In genomic region chr12:65823481-65824313, GRCh38 we compare ENCODE assay signal across 1 cellular context.
A peak's percentile ranks its signal among the peaks of the same experiment; 100 is the strongest.
TF ChIP-seq lines count a peak whose summit lies in the region.

No MANE protein-coding gene starts in this region.

TF ChIP-seq in HEK293, 187 proteins besides CTCF, POLR2A, EP300 and RAD21 (continued from another document):
- TF ChIP-seq SETDB1 (IDR thresholded peaks at IDR 0.05; ENCODE audit: insufficient read length, low read length), result no peak
- no peak for TF ChIP-seq SALL2 (tag by site-specific recombination; IDR thresholded peaks at IDR 0.05; ENCODE audit: borderline replicate concordance)
- no peak for TF ChIP-seq ZNF175 (tag by site-specific recombination; IDR thresholded peaks at IDR 0.05)
- no peak for TF ChIP-seq ZNF211 (tag by site-specific recombination; IDR thresholded peaks at IDR 0.05; ENCODE audit: low read depth)
- no peak for TF ChIP-seq ZNF791 (tag by site-specific recombination; IDR thresholded peaks at IDR 0.05)
- TF ChIP-seq ZNF302 (tag by site-specific recombination; IDR thresholded peaks at IDR 0.05; ENCODE audit: low read depth), result no peak
- TF ChIP-seq ZNF549 (tag by site-specific recombination; IDR thresholded peaks at IDR 0.05), result no peak
- TF ChIP-seq ZFHX2 (tag by site-specific recombination; conservative IDR thresholded peaks at IDR 0.05), result no peak
- TF ChIP-seq, protein P1, sequence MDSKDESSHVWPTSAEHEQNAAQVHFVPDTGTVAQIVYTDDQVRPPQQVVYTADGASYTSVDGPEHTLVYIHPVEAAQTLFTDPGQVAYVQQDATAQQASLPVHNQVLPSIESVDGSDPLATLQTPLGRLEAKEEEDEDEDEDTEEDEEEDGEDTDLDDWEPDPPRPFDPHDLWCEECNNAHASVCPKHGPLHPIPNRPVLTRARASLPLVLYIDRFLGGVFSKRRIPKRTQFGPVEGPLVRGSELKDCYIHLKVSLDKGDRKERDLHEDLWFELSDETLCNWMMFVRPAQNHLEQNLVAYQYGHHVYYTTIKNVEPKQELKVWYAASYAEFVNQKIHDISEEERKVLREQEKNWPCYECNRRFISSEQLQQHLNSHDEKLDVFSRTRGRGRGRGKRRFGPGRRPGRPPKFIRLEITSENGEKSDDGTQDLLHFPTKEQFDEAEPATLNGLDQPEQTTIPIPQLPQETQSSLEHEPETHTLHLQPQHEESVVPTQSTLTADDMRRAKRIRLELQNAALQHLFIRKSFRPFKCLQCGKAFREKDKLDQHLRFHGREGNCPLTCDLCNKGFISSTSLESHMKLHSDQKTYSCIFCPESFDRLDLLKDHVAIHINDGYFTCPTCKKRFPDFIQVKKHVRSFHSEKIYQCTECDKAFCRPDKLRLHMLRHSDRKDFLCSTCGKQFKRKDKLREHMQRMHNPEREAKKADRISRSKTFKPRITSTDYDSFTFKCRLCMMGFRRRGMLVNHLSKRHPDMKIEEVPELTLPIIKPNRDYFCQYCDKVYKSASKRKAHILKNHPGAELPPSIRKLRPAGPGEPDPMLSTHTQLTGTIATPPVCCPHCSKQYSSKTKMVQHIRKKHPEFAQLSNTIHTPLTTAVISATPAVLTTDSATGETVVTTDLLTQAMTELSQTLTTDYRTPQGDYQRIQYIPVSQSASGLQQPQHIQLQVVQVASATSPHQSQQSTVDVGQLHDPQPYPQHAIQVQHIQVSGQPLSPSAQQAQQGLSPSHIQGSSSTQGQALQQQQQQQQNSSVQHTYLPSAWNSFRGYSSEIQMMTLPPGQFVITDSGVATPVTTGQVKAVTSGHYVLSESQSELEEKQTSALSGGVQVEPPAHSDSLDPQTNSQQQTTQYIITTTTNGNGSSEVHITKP (tag by site-specific recombination; IDR thresholded peaks at IDR 0.05), result no peak
- TF ChIP-seq ZNF174 (tag by site-specific recombination; IDR thresholded peaks at IDR 0.05), result no peak
- TF ChIP-seq ZFP41 (tag by site-specific recombination; IDR thresholded peaks at IDR 0.05; ENCODE audit: borderline replicate concordance), result no peak
- TF ChIP-seq, protein P2, sequence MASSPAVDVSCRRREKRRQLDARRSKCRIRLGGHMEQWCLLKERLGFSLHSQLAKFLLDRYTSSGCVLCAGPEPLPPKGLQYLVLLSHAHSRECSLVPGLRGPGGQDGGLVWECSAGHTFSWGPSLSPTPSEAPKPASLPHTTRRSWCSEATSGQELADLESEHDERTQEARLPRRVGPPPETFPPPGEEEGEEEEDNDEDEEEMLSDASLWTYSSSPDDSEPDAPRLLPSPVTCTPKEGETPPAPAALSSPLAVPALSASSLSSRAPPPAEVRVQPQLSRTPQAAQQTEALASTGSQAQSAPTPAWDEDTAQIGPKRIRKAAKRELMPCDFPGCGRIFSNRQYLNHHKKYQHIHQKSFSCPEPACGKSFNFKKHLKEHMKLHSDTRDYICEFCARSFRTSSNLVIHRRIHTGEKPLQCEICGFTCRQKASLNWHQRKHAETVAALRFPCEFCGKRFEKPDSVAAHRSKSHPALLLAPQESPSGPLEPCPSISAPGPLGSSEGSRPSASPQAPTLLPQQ (tag by site-specific recombination; IDR thresholded peaks at IDR 0.05), result no peak
- TF ChIP-seq HOXA7 (CRISPR knock-in tag; IDR thresholded peaks at IDR 0.05; ENCODE audit: borderline replicate concordance), result no peak
- TF ChIP-seq ZNF423 (tag by site-specific recombination; IDR thresholded peaks at IDR 0.05), result no peak
- 0 out of 2 replicates have a peak, but pooled peaks have one; percentile 17 for TF ChIP-seq ZSCAN16 (tag by site-specific recombination; IDR thresholded peaks at IDR 0.05)
- TF ChIP-seq ZNF837 (tag by site-specific recombination; IDR thresholded peaks at IDR 0.05), result no peak
